ENCODE assay signal across 9 cellular contexts in the genomic region with DNA sequence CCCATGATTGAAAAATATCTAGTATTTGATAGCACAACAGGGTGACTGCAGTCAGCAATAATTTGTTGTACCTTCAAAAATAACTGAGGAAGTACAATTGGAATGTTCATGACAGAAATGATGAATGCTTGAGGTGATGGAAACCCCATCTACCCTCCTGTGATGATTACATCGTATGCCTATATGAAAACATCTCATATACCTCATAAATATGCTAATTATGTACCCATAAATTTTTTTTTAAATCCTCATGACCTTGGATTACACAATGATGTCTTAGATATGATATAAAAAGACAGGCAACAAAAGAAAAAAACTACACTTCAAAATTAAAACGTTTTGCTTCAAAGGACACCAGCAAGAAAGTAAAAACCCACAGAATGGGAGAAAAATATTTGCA. TPM values are rescaled to one million over a fixed set of nuclear protein-coding genes. Genes with fewer than 3 reads are reported as not detected.
DNase-seq lines count a peak whose midpoint lies in the region; ATAC-seq and TF ChIP-seq lines count a peak whose summit lies in the region.
"Had no signal": no experiment of that assay in that cellular context is flagged by ENCODE, and none has a peak within 500 bp of the region (broad histone marks: within the 10 kb centered on the region; RNA-seq: fewer than 3 reads in every experiment).

No MANE protein-coding gene starts in this region.

- no peak for TF ChIP-seq CTCF in 22Rv1 (IDR thresholded peaks at IDR 0.05)
- TF ChIP-seq CTCF in GM06990 (IDR thresholded peaks at IDR 0.05; ENCODE audit: insufficient read depth, low read length, poor library complexity, severe bottlenecking), result no peak
- TF ChIP-seq CTCF in OCI-LY7 (conservative IDR thresholded peaks at IDR 0.05; ENCODE audit: low read length), result no peak
- TF ChIP-seq CTCF in lower lobe of right lung (IDR thresholded peaks at IDR 0.05), result no peak
- TF ChIP-seq CTCF in GM13976 (IDR thresholded peaks at IDR 0.05; ENCODE audit: borderline replicate concordance, control extremely low read depth, extremely low read depth, insufficient read depth, missing control alignments), result no peak

- ATAC-seq in lower lobe of right lung (no peak), HG03432 (IDR thresholded peaks at IDR 0.05; ENCODE audit: unreplicated experiment) (no peak)

- peaks cover 23% of the 10 kb centered on the region for H3K4me1 ChIP-seq in OCI-LY7 (ENCODE audit: insufficient read depth, low read length, poor library complexity, severe bottlenecking)
- peaks cover 22% of the 10 kb centered on the region for H3K4me1 ChIP-seq in lower lobe of right lung

- intact Hi-C loops in OCI-LY7 (cut with micrococcal nuclease; ENCODE audit: unreplicated experiment) (loop anchor here (5.0 kb wide), 3 partner anchors 41 to 264 kb away; a partner anchor contains a TSS), lower lobe of right lung (cut with DNase I) (no loop called here)

- POLR2A ChIA-PET in OCI-LY7 (lab: Charles Lee), result interaction anchor here (0.6 to 1.3 kb wide), 4 partner anchors 42 to 486 kb away, joined by 3 to 5 read pairs (median 3); a partner anchor contains a TSS

- in situ Hi-C loops in GM13976 (cut with MboI; ENCODE audit: low sequenced_read_pairs, unreplicated experiment), result no loop called here

- H4K20me1 ChIP-seq in OCI-LY7 (ENCODE audit: insufficient read depth, low read length), result peaks cover 16% of the 10 kb centered on the region

- peak overlapping the region; percentile 79 for H3K4me2 ChIP-seq in OCI-LY7 (ENCODE audit: low read length)

- H3K27ac ChIP-seq in 22Rv1 (peak overlapping the region; percentile 79; the same call in 1 of the 2 replicates), OCI-LY7 (ENCODE audit: low read depth, low read length, poor library complexity, severe bottlenecking) (peak overlapping the region; percentile 83), lower lobe of right lung (peak overlapping the region; percentile 93)

- CTCF ChIA-PET in OCI-LY7 (lab: Charles Lee; ENCODE audit: unreplicated experiment), result no interaction called here

- H3K9me3 ChIP-seq in OCI-LY7 (ENCODE audit: low read length) (no peaks in the 10 kb centered on the region), lower lobe of right lung (no peaks in the 10 kb centered on the region)

- BruUV-seq in OCI-LY7 (replicated peaks; lab: Mats Ljungman, UMichigan), result no TSS peak

- H3K36me3 ChIP-seq in GM06990 (ENCODE audit: control insufficient read depth, insufficient read depth, low read length), result no peaks in the 10 kb centered on the region
- peaks cover 10% of the 10 kb centered on the region for H3K36me3 ChIP-seq in OCI-LY7 (ENCODE audit: insufficient read depth, low read length)
- no peaks in the 10 kb centered on the region for H3K36me3 ChIP-seq in lower lobe of right lung

- H3K27me3 ChIP-seq in GM06990 (replicated peaks; ENCODE audit: control insufficient read depth, insufficient read depth, low read length) (no peaks in the 10 kb centered on the region), lower lobe of right lung (ENCODE audit: low read depth) (no peaks in the 10 kb centered on the region)

- H3K9me2 ChIP-seq in OCI-LY7 (ENCODE audit: insufficient read depth, low read length), result no peaks in the 10 kb centered on the region

- H3K79me2 ChIP-seq in OCI-LY7 (ENCODE audit: insufficient read depth, low read depth, low read length), result peaks cover 41% of the 10 kb centered on the region

- DNase-seq in GM06990 (ENCODE audit: extremely low read depth, insufficient read length), result no peak
- peak; percentile 8 for DNase-seq in OCI-LY7 (ENCODE audit: low spot score)
- DNase-seq in lower lobe of right lung, result no peak
- no peak for DNase-seq in NOMO-1 treated with DMSO at 0.1 percent for 48 hours (lab: John Stamatoyannopoulos, UW; ENCODE audit: unreplicated experiment)
- no peak for DNase-seq in GM13976 (ENCODE audit: low spot score)
- DNase-seq in stimulated activated CD4-positive, alpha-beta T cell treated with anti-CD3 and anti-CD28 coated beads, Interleukin-4, amount 100 ng/mL, for 4 hours, result no peak
- DNase-seq: NCI-H524 had no signal

- H3K4me3 ChIP-seq in GM06990 (replicated peaks; ENCODE audit: low read depth, low read length), result peak overlapping the region; percentile 96
- H3K4me3 ChIP-seq in OCI-LY7 (ENCODE audit: low read depth, low read length, poor library complexity, severe bottlenecking), result peak overlapping the region; percentile 91
- peak overlapping the region; percentile 97 for H3K4me3 ChIP-seq in lower lobe of right lung

- peak overlapping the region; percentile 83 for H2AFZ ChIP-seq in OCI-LY7 (ENCODE audit: low read length)

RNA-seq across cellular contexts. Expression of a gene that starts 1.4 kb away (rescaled TPM):
- total RNA-seq in OCI-LY7 (2014; rRNA removed; shearing (Covaris generic)), result 28.0 and 30.5 TPM in 2 replicates
- total RNA-seq in OCI-LY7 (2022), result 44.7 and 45.1 TPM in 2 replicates
- 12.3 TPM for total RNA-seq in lower lobe of right lung

RNA-seq across cellular contexts. Expression of a gene that starts 43.5 kb away (rescaled TPM):
- total RNA-seq in OCI-LY7 (2014; rRNA removed; shearing (Covaris generic)), result 22.3 and 22.5 TPM in 2 replicates
- 36.0 and 37.3 TPM in 2 replicates for total RNA-seq in OCI-LY7 (2022)
- total RNA-seq in lower lobe of right lung, result 23.0 TPM

RNA-seq across cellular contexts. Expression of a gene that starts 59.0 kb away (rescaled TPM):
- total RNA-seq in OCI-LY7 (2014; rRNA removed; shearing (Covaris generic)), result 27.1 and 32.9 TPM in 2 replicates
- 45.1 and 48.7 TPM in 2 replicates for total RNA-seq in OCI-LY7 (2022)
- 48.5 TPM for total RNA-seq in lower lobe of right lung
